8 cellular contexts compared by ENCODE assay signal in genomic region chr9:95157491-95158151, GRCh38.
DNase-seq lines count a peak whose midpoint lies in the region; TF ChIP-seq lines count a peak whose summit lies in the region.

No MANE protein-coding gene starts in this region.

- 0 out of 2 replicates have a peak, but pooled peaks cover 2% of the 10 kb centered on the region for H4K20me1 ChIP-seq in GM23248 (ENCODE audit: insufficient read depth)

- in situ Hi-C loops in GM23248 (cut with MboI): no loop called here

- no peak overlapping the region for H3K4me2 ChIP-seq in GM23248 (ENCODE audit: unreplicated experiment)

- H3K9ac ChIP-seq in GM23248: no peak overlapping the region

- TF ChIP-seq EP300 in stomach (IDR thresholded peaks at IDR 0.05): no peak

- 37 to 40% methylated on average over 7 of the region's 7 CpGs for WGBS in GM23248 (ENCODE audit: low coverage in 1 of 2, low lambda C conversion rate in 2 of 2, missing lambda C conversion rate in 2 of 2), 2 experiments
- WGBS in esophagus squamous epithelium, 2 donors: 49 to 62% methylated on average over 7 of the region's 7 CpGs
- 50 to 74% (median 64%) methylated on average over 7 of the region's 7 CpGs for WGBS in stomach, 5 donors

- no peak overlapping the region for H2AFZ ChIP-seq in GM23248

- H3K27ac ChIP-seq in GM23248 (peak overlapping the region; percentile 24; the same call in 1 of the 2 replicates), esophagus squamous epithelium (peak overlapping the region in 3 of 4 donors; percentile 43 to 45 (median 44)), stomach (peak overlapping the region in 4 of 5 donors; percentile 4 to 60 (median 49))

- no peaks in the 10 kb centered on the region for H3K9me2 ChIP-seq in GM23248 (ENCODE audit: insufficient read depth)

- TF ChIP-seq CTCF in esophagus squamous epithelium (IDR thresholded peaks at IDR 0.05) (no peak), stomach (IDR thresholded peaks at IDR 0.05) (no peak)

- H3K9me3 ChIP-seq in GM23248 (ENCODE audit: low read depth): no peaks in the 10 kb centered on the region
- no peaks in the 10 kb centered on the region for H3K9me3 ChIP-seq in esophagus squamous epithelium
- H3K9me3 ChIP-seq in stomach: no peaks in the 10 kb centered on the region

- intact Hi-C loops in esophagus squamous epithelium (cut with DNase I) (no loop called here), stomach (cut with DNase I; ENCODE audit: low total_unique reads) (no loop called here)

- H3K27me3 ChIP-seq in GM23248 (replicated peaks; ENCODE audit: insufficient read depth) (no peaks in the 10 kb centered on the region), esophagus squamous epithelium (no peaks in the 10 kb centered on the region), stomach (no peaks in the 10 kb centered on the region)

- no peak for TF ChIP-seq POLR2A in esophagus squamous epithelium (IDR thresholded peaks at IDR 0.05)
- no peak for TF ChIP-seq POLR2A in stomach (IDR thresholded peaks at IDR 0.05)

- H3K36me3 ChIP-seq in GM23248 (ENCODE audit: low read depth) (no peaks in the 10 kb centered on the region), esophagus squamous epithelium (no peaks in the 10 kb centered on the region), stomach (no peaks in the 10 kb centered on the region)

- H3F3A ChIP-seq in GM23248 (ENCODE audit: insufficient read depth): peaks cover 26% of the 10 kb centered on the region

- peak; percentile 39 for DNase-seq in Daoy (ENCODE audit: low read depth)
- DNase-seq in GM23248: peak; percentile 87
- DNase-seq in NCI-H2171 (lab: John Stamatoyannopoulos, UW): peak; percentile 89
- DNase-seq in esophagus squamous epithelium (lab: John Stamatoyannopoulos, UW): no peak
- no peak for DNase-seq in stomach
- DNase-seq in RPMI8226: no peak
- DNase-seq in activated CD4-positive, alpha-beta T cell treated with anti-CD3 and anti-CD28 coated beads for 48 hours: no peak
- no peak for DNase-seq in NK-92 treated with Interleukin-12 subunit alpha and Interleukin-12 subunit beta, amount 100 ng/mL, for 24 hours (lab: John Stamatoyannopoulos, UW)

- H3K4me1 ChIP-seq in GM23248 (ENCODE audit: insufficient read depth) (peaks cover 18% of the 10 kb centered on the region), esophagus squamous epithelium (peaks cover 0 to 14% (median 4%) of the 10 kb centered on the region in 3 donors), stomach (peaks cover 0 to 18% (median 5%) of the 10 kb centered on the region in 4 donors)

- H3K79me2 ChIP-seq in GM23248 (ENCODE audit: insufficient read depth): no peaks in the 10 kb centered on the region

- H3K4me3 ChIP-seq in GM23248: no peak overlapping the region
- H3K4me3 ChIP-seq in esophagus squamous epithelium: no peak overlapping the region
- H3K4me3 ChIP-seq in stomach: no peak overlapping the region

Comparison
In these comparisons a context has a peak if more than half of its experiments do, and no peak if none do; other contexts are left out.
1. DNase-seq: peak in Daoy (single experiment), GM23248 (single experiment) and NCI-H2171 (single experiment); none in esophagus squamous epithelium (single experiment), stomach (single experiment), RPMI8226 (single experiment), activated CD4-positive, alpha-beta T cell treated with anti-CD3 and anti-CD28 coated beads for 48 hours (single experiment) and NK-92 treated with Interleukin-12 subunit alpha and Interleukin-12 subunit beta, amount 100 ng/mL, for 24 hours (single experiment).
2. Peak in every context shown above with its lines, with median percentiles within 50 percentile points of each other: H3K27ac ChIP-seq.